Comparison of ENCODE assay signal across 1 cellular context in the genomic region with DNA sequence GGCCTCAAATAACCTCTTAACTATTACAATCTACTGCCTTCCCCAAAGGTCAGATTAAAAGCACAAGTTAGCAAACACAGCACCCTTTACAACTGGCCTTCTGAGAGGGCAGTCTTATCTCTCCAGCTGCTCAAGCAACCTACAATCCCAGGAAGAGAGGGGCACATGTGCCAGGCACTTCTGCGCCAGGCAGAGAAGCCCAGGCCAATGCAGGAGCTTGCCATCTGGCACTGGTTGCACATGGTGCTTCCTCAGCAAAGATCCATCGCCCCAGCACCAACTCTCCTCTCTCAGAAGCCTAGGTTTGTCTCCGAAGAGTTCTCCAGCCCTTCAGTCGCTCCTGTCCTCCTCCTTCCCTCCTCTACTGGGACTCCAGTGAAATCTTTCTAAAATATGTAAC.
TF ChIP-seq lines count a peak whose summit lies in the region.

No MANE protein-coding gene starts in this region.

TF ChIP-seq in IMR-90, 13 proteins besides CTCF, POLR2A, EP300 and RAD21:
- TF ChIP-seq, protein P1, sequence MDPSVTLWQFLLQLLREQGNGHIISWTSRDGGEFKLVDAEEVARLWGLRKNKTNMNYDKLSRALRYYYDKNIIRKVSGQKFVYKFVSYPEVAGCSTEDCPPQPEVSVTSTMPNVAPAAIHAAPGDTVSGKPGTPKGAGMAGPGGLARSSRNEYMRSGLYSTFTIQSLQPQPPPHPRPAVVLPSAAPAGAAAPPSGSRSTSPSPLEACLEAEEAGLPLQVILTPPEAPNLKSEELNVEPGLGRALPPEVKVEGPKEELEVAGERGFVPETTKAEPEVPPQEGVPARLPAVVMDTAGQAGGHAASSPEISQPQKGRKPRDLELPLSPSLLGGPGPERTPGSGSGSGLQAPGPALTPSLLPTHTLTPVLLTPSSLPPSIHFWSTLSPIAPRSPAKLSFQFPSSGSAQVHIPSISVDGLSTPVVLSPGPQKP (IDR thresholded peaks at IDR 0.05; ENCODE audit: borderline replicate concordance, low read depth, low read length): no peak
- TF ChIP-seq CHD1 (IDR thresholded peaks at IDR 0.05; ENCODE audit: low read depth, low read length): no peak
TF ChIP-seq in IMR-90: peak in this region for 0.
